Comparison of ENCODE assay signal across 8 cellular contexts in genomic region chr9:129822825-129823162, GRCh38. TPM values are rescaled to one million over a fixed set of nuclear protein-coding genes. Genes with fewer than 3 reads are reported as not detected.
DNase-seq lines count a peak whose midpoint lies in the region; ATAC-seq and TF ChIP-seq lines count a peak whose summit lies in the region.

No MANE protein-coding gene starts in this region.

- H3K4me1 ChIP-seq in ascending aorta = peaks cover 0 to 7% of the 10 kb centered on the region in 2 donors
- peaks cover 7 to 13% (median 10%) of the 10 kb centered on the region in 4 donors for H3K4me1 ChIP-seq in upper lobe of left lung

- H3K27me3 ChIP-seq in ascending aorta (no peaks in the 10 kb centered on the region), upper lobe of left lung (no peaks in the 10 kb centered on the region)

- WGBS in lower leg skin, 2 donors = 45 to 61% methylated on average over 9 to 11 of the region's 11 CpGs
- WGBS in upper lobe of left lung, 2 donors = 35 to 58% methylated on average over 7 to 10 of the region's 11 CpGs

- DNase-seq in Right ventricle myocardium inferior (ENCODE audit: missing footprints) (no peak), left cardiac atrium (no peak), ascending aorta (ENCODE audit: low spot score in 2 of 2) (no peak), lower leg skin (ENCODE audit: low spot score in 2 of 2) (no peak), upper lobe of left lung (peak in 1 of 2 donors; percentile 53), A172 (ENCODE audit: low spot score) (no peak)
- no peak for DNase-seq in NK-92 treated with Interleukin-12 subunit alpha and Interleukin-12 subunit beta, amount 100 ng/mL, for 24 hours (lab: John Stamatoyannopoulos, UW)

- H3K9me3 ChIP-seq in ascending aorta = no peaks in the 10 kb centered on the region
- no peaks in the 10 kb centered on the region for H3K9me3 ChIP-seq in upper lobe of left lung

- peak overlapping the region; percentile 80 to 81 for H3K27ac ChIP-seq in ascending aorta
- H3K27ac ChIP-seq in upper lobe of left lung = peak overlapping the region; percentile 76 to 94 (median 86)

- TF ChIP-seq CTCF in ascending aorta (IDR thresholded peaks at IDR 0.05) (no peak), lower leg skin (IDR thresholded peaks at IDR 0.05) (no peak), upper lobe of left lung (IDR thresholded peaks at IDR 0.05) (no peak)

- TF ChIP-seq POLR2A in lower leg skin (IDR thresholded peaks at IDR 0.05) = no peak
- TF ChIP-seq POLR2A in upper lobe of left lung (IDR thresholded peaks at IDR 0.05) = no peak

- TF ChIP-seq EP300 in upper lobe of left lung (IDR thresholded peaks at IDR 0.05) = no peak

- H3K36me3 ChIP-seq in ascending aorta (peaks cover 36 to 42% of the 10 kb centered on the region in 2 donors), upper lobe of left lung (peaks cover 10 to 59% (median 37%) of the 10 kb centered on the region in 4 donors)

- ATAC-seq in Right ventricle myocardium inferior (peak; percentile 1), left cardiac atrium (no peak), upper lobe of left lung (ENCODE audit: low FRiP score in 2 of 2) (peak; percentile 1 to 4), GM19467 (IDR thresholded peaks at IDR 0.05; ENCODE audit: unreplicated experiment) (no peak)

- peak overlapping the region; percentile 69 to 98 for H3K4me3 ChIP-seq in ascending aorta
- H3K4me3 ChIP-seq in lower leg skin (ENCODE audit: low read depth, poor library complexity, severe bottlenecking) = peak overlapping the region; percentile 16
- peak overlapping the region in 3 of 4 donors; percentile 61 to 99 (median 94) for H3K4me3 ChIP-seq in upper lobe of left lung

- intact Hi-C loops in Right ventricle myocardium inferior (cut with DNase I) (no loop called here), left cardiac atrium (cut with DNase I) (no loop called here), ascending aorta (cut with DNase I) (loop anchor here (5.0 kb wide), 1 partner anchor 1050 kb away; the partner anchor contains the start of gene ZER1), lower leg skin (cut with DNase I; ENCODE audit: low total_unique reads) (no loop called here)

RNA-seq across cellular contexts. Expression of gene TOR1A, which starts 1.1 kb away (rescaled TPM):
- 12.2 TPM for total RNA-seq in Right ventricle myocardium inferior
- total RNA-seq in left cardiac atrium = 10 to 100 TPM; 16.5 to 21.1 TPM
- 67.7 TPM for total RNA-seq in ascending aorta
- 10 to 100 TPM; 26.3 to 44.7 (median 37.7) TPM for total RNA-seq in lower leg skin
- total RNA-seq in upper lobe of left lung = 10 to 100 TPM; 15.6 to 56.5 (median 34.7) TPM
- total RNA-seq in A172 (2014; rRNA removed; shearing (Covaris generic)) = 47.8 and 53.2 TPM in 2 replicates

RNA-seq across cellular contexts. Expression of gene C9orf78, which starts 12.3 kb away (rescaled TPM):
- 32.0 TPM for total RNA-seq in Right ventricle myocardium inferior
- 10 to 100 TPM; 26.0 to 33.2 TPM for total RNA-seq in left cardiac atrium
- total RNA-seq in ascending aorta = 19.2 TPM
- 100 to 1,000 TPM in 1 of 4 donors, 10 to 100 TPM in 3; 56.3 to 105 (median 61.3) TPM for total RNA-seq in lower leg skin
- total RNA-seq in upper lobe of left lung = 10 to 100 TPM; 17.8 to 66.6 (median 36.5) TPM
- 71.9 and 75.3 TPM in 2 replicates for total RNA-seq in A172 (2014; rRNA removed; shearing (Covaris generic))

RNA-seq across cellular contexts. Expression of gene USP20, which starts 12.5 kb away (rescaled TPM):
- total RNA-seq in Right ventricle myocardium inferior = 14.0 TPM
- total RNA-seq in left cardiac atrium = 10 to 100 TPM; 13.9 to 14.3 TPM
- total RNA-seq in ascending aorta = 34.0 TPM
- 10 to 100 TPM; 20.7 to 39.7 (median 36.1) TPM for total RNA-seq in lower leg skin
- total RNA-seq in upper lobe of left lung = 10 to 100 TPM; 17.3 to 75.4 (median 26.2) TPM
- total RNA-seq in A172 (2014; rRNA removed; shearing (Covaris generic)) = 4.5 and 7.0 TPM in 2 replicates

RNA-seq across cellular contexts. Expression of gene TOR1B, which starts 19.8 kb away (rescaled TPM):
- total RNA-seq in Right ventricle myocardium inferior (10.5 TPM), left cardiac atrium (10 to 100 TPM; 11.6 to 12.7 TPM), ascending aorta (51.7 TPM), lower leg skin (10 to 100 TPM; 17.0 to 31.0 (median 22.7) TPM), upper lobe of left lung (10 to 100 TPM; 13.0 to 37.4 (median 25.0) TPM)
- 47.9 and 80.4 TPM in 2 replicates for total RNA-seq in A172 (2014; rRNA removed; shearing (Covaris generic))

Comparison
In these comparisons a context has a peak if more than half of its experiments do, and no peak if none do; other contexts are left out.
1. ATAC-seq: peak in Right ventricle myocardium inferior (single experiment) and upper lobe of left lung (2 of 2); none in left cardiac atrium (0 of 2) and GM19467 (single experiment).
2. H3K4me3 ChIP-seq: peak in every context shown above with its lines; median percentile 94 in upper lobe of left lung; 84 in ascending aorta; 16 in lower leg skin.